ENCODE assay signal across 8 cellular contexts in the genomic region with DNA sequence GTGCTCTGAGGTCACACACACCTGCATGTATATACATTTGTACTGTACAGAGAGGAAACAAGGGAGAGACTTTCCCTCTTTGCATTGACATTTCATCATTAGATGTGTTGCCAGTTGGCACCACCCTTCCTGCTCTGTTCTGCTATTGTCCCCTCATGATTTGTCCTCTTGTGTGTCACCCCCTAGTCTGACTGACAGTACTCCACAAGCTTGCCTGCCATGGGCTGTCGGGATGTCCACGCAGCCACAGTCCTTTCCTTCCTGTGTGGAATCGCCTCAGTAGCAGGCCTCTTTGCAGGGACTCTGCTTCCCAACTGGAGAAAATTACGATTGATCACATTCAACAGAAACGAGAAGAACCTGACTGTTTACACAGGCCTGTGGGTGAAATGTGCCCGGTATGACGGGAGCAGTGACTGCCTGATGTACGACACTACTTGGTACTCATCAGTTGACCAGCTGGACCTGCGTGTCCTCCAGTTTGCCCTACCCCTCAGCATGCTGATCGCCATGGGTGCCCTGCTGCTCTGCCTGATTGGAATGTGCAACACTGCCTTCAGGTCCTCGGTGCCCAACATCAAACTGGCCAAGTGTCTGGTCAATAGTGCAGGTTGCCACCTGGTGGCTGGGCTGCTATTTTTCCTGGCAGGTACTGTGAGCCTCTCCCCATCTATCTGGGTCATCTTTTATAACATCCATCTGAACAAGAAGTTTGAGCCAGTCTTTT. TPM values are rescaled to one million over a fixed set of nuclear protein-coding genes. Genes with fewer than 3 reads are reported as not detected.
A peak's percentile ranks its signal among the peaks of the same experiment; 100 is the strongest.
DNase-seq lines count a peak whose midpoint lies in the region; ATAC-seq and TF ChIP-seq lines count a peak whose summit lies in the region.

No MANE protein-coding gene starts in this region.

- no peak overlapping the region; the same call in 1 of the 2 replicates for H3K4me3 Mint-ChIP-seq in HFFc6

- peaks cover 32% of the 10 kb centered on the region for H3K4me1 Mint-ChIP-seq in HFFc6 (ENCODE audit: low read depth)

- TF ChIP-seq CTCF in GM06990 (IDR thresholded peaks at IDR 0.05; ENCODE audit: insufficient read depth, low read length, poor library complexity, severe bottlenecking), result peak; percentile 54
- TF ChIP-seq CTCF in HFFc6 (IDR thresholded peaks at IDR 0.05), result peak; percentile 70
- TF ChIP-seq CTCF in WERI-Rb-1 (IDR thresholded peaks at IDR 0.05; ENCODE audit: low read depth, low read length), result peak; percentile 59

- no peaks in the 10 kb centered on the region for H3K9me3 Mint-ChIP-seq in HFFc6

- H3K27me3 Mint-ChIP-seq in HFFc6 (ENCODE audit: insufficient read depth), result no peaks in the 10 kb centered on the region; the same call in 1 of the 2 replicates

- no peak for ATAC-seq in HG03280 (IDR thresholded peaks at IDR 0.05; ENCODE audit: unreplicated experiment)
- ATAC-seq in HG02973 (IDR thresholded peaks at IDR 0.05; ENCODE audit: unreplicated experiment), result no peak
- ATAC-seq in HG02623 (IDR thresholded peaks at IDR 0.05; ENCODE audit: unreplicated experiment), result no peak

- peak overlapping the region; percentile 79; the same call in 1 of the 2 replicates for H3K27ac Mint-ChIP-seq in HFFc6

- H3K9me3 ChIP-seq in WERI-Rb-1 (ENCODE audit: severe bottlenecking), result no peaks in the 10 kb centered on the region

- peaks cover 33% of the 10 kb centered on the region for H3K36me3 Mint-ChIP-seq in HFFc6 (ENCODE audit: low read depth)

- H3K36me3 ChIP-seq in GM06990 (ENCODE audit: control insufficient read depth, insufficient read depth, low read length) (peaks cover 4% of the 10 kb centered on the region), WERI-Rb-1 (peaks cover 20% of the 10 kb centered on the region)

- no peak overlapping the region for H3K27ac ChIP-seq in WERI-Rb-1

- H3K4me3 ChIP-seq in GM06990 (replicated peaks; ENCODE audit: low read depth, low read length), result no peak overlapping the region
- H3K4me3 ChIP-seq in WERI-Rb-1 (ENCODE audit: low read depth, low read length), result no peak overlapping the region

- H3K27me3 ChIP-seq in GM06990 (replicated peaks; ENCODE audit: control insufficient read depth, insufficient read depth, low read length), result no peaks in the 10 kb centered on the region
- H3K27me3 ChIP-seq in WERI-Rb-1 (ENCODE audit: insufficient read depth, low read depth, severe bottlenecking), result no peaks in the 10 kb centered on the region

- peak; percentile 7 for DNase-seq in GM06990 (ENCODE audit: extremely low read depth, insufficient read length)
- peak; percentile 6 for DNase-seq in HFFc6
- DNase-seq in WERI-Rb-1, result peak; percentile 44
- peak; percentile 32 for DNase-seq in iPS-NIHi11 (ENCODE audit: low spot score)
- DNase-seq in NCI-H510A treated with DMSO at 0.1 percent for 48 hours (lab: John Stamatoyannopoulos, UW), result no peak

RNA-seq across cellular contexts. Expression of a gene that starts 9.4 kb away (rescaled TPM):
- total RNA-seq in HFFc6 (2021; fragmentation: NEBNext Ultra II Directional; extraction: Animal tissue kit (Norgen Biotek cat#: 25700)), result 10 to 100 TPM; 36.6 to 42.0 (median 38.5) TPM

RNA-seq across cellular contexts. Expression of a gene that starts 56.8 kb away (rescaled TPM):
- not detected for total RNA-seq in HFFc6 (2021; fragmentation: NEBNext Ultra II Directional; extraction: Animal tissue kit (Norgen Biotek cat#: 25700))
